ENCODE assay signal across 8 cellular contexts in the genomic region with DNA sequence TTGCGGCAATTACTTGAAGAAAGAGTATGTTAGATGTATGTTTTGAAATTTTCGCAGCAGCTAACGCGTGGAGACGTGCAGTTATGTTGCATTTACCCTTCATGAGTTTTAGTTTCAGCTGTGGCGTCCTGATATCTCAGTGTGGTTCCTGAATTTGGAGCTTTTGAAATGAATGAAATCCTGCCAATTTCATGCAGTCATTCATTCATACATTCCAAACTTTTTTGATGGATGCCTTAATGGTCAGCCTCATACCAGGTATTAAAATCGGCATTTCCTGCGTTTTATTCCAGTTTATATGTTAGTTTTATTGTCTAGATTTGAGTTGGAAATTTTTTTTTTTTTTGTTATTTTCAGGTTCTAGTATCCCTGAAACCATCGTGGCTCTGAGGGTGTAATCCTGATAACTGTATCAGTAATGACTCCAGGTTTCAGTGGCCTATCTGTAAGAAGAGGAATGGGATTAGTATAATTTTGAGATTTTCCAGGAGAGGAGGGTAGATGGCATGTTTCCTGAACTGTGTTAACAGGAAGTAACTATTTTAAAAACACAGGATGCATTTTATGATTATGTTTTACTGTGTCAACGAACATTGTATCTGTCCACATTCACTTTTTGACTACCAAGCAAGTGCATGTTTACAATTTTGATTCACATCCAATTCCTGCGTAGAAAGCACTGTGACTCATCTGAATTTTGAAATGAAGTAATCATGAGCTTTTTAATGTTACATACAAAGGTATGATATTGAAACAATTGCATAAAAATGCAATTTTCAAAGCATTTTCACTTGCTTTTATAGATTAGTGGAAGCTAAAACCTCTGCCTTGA. TPM values are rescaled to one million over a fixed set of nuclear protein-coding genes. Genes with fewer than 3 reads are reported as not detected.
DNase-seq lines count a peak whose midpoint lies in the region; ATAC-seq and TF ChIP-seq lines count a peak whose summit lies in the region.

No MANE protein-coding gene starts in this region.

- peak overlapping the region; percentile 95 for H3K4me2 ChIP-seq in neural progenitor cell

- POLR2A ChIA-PET in Panc1 (lab: Charles Lee): interaction anchor here (0.6 kb wide), 1 partner anchor 15 kb away, joined by 3 read pairs; no protein-coding TSS in a partner anchor

- H3K27ac Mint-ChIP-seq in activated naive CD4-positive, alpha-beta T cell treated with anti-CD3 and anti-CD28 coated beads, Interleukin-2, amount 50 U/mL, for 24 hours: peak overlapping the region; percentile 76
- peak overlapping the region; percentile 55 for H3K27ac Mint-ChIP-seq in neural progenitor cell

- CTCF ChIA-PET in Panc1 (lab: Charles Lee): no interaction called here

- H3K4me3 ChIP-seq in Panc1 (ENCODE audit: low read depth in 2 of 2, low read length in 2 of 2) (peak overlapping the region; percentile 59 to 63), epithelial cell of esophagus (ENCODE audit: low read length) (peak overlapping the region; percentile 81), neural progenitor cell (peak overlapping the region; percentile 73)

- peaks cover 59% of the 10 kb centered on the region for H4K20me1 ChIP-seq in neural progenitor cell (ENCODE audit: low read depth)

- peak overlapping the region; percentile 88 for H3K4me3 Mint-ChIP-seq in activated naive CD4-positive, alpha-beta T cell treated with anti-CD3 and anti-CD28 coated beads, Interleukin-2, amount 50 U/mL, for 24 hours
- H3K4me3 Mint-ChIP-seq in neural progenitor cell: peak overlapping the region; percentile 91

- H3K27me3 Mint-ChIP-seq in activated naive CD4-positive, alpha-beta T cell treated with anti-CD3 and anti-CD28 coated beads, Interleukin-2, amount 50 U/mL, for 24 hours: no peaks in the 10 kb centered on the region
- H3K27me3 Mint-ChIP-seq in neural progenitor cell (ENCODE audit: insufficient read depth, low read depth): no peaks in the 10 kb centered on the region

- no peaks in the 10 kb centered on the region for H3K36me3 Mint-ChIP-seq in activated naive CD4-positive, alpha-beta T cell treated with anti-CD3 and anti-CD28 coated beads, Interleukin-2, amount 50 U/mL, for 24 hours
- peaks cover 4% of the 10 kb centered on the region for H3K36me3 Mint-ChIP-seq in neural progenitor cell

- in situ Hi-C loops in Panc1 (cut with HindIII; ENCODE audit: low pct_unique_long_range_greater_than_20kb, low sequenced_read_pairs): no loop called here

- TF ChIP-seq CTCF in Panc1 (IDR thresholded peaks at IDR 0.05) (no peak), epithelial cell of esophagus (IDR thresholded peaks at IDR 0.05; ENCODE audit: insufficient read depth, low read depth, low read length, missing control alignments) (no peak), neural progenitor cell (IDR thresholded peaks at IDR 0.05) (no peak)

- BruUV-seq in Panc1 (replicated peaks; lab: Mats Ljungman, UMichigan): TSS peak; percentile 64

- no peak for DNase-seq in activated naive CD4-positive, alpha-beta T cell treated with Interleukin-2 at 50 U/mL for 16 hours
- DNase-seq in Panc1 (ENCODE audit: low read depth, low spot score) (no peak), epithelial cell of esophagus (ENCODE audit: low read depth) (peak; percentile 82), neural progenitor cell (ENCODE audit: low spot score) (no peak), occipital lobe (lab: John Stamatoyannopoulos, UW) (no peak)

- H3K4me1 ChIP-seq in Panc1 (ENCODE audit: control insufficient read depth, insufficient read depth, low read length) (no peaks in the 10 kb centered on the region), neural progenitor cell (peaks cover 24% of the 10 kb centered on the region)

- intact Hi-C loops in Panc1 (cut with micrococcal nuclease; ENCODE audit: unreplicated experiment): no loop called here

- peak overlapping the region; percentile 55 for H3K9ac ChIP-seq in neural progenitor cell

- H3F3A ChIP-seq in neural progenitor cell (ENCODE audit: low read depth): peaks cover 23% of the 10 kb centered on the region

- H3K36me3 ChIP-seq in Panc1 (ENCODE audit: control insufficient read depth, insufficient read depth, low read length) (peaks cover 3% of the 10 kb centered on the region; the same call in 1 of the 2 replicates), neural progenitor cell (no peaks in the 10 kb centered on the region)

- peaks cover 24% of the 10 kb centered on the region for H3K4me1 Mint-ChIP-seq in activated naive CD4-positive, alpha-beta T cell treated with anti-CD3 and anti-CD28 coated beads, Interleukin-2, amount 50 U/mL, for 24 hours
- peaks cover 15% of the 10 kb centered on the region for H3K4me1 Mint-ChIP-seq in neural progenitor cell

- peaks cover 64% of the 10 kb centered on the region for H3K79me2 ChIP-seq in neural progenitor cell (ENCODE audit: low read depth)

- H2AFZ ChIP-seq in neural progenitor cell (replicated peaks): peak overlapping the region; percentile 76

- H3K27me3 ChIP-seq in Panc1 (ENCODE audit: control insufficient read depth, insufficient read depth, low read length) (no peaks in the 10 kb centered on the region), neural progenitor cell (no peaks in the 10 kb centered on the region)

- H3K9me3 ChIP-seq in Panc1 (ENCODE audit: control insufficient read depth, insufficient read depth, low read depth, low read length) (no peaks in the 10 kb centered on the region), neural progenitor cell (ENCODE audit: low read depth) (no peaks in the 10 kb centered on the region)

- H3K27ac ChIP-seq in Panc1 (ENCODE audit: low read length) (peak overlapping the region; percentile 44; the same call in 1 of the 2 replicates), neural progenitor cell (peak overlapping the region; percentile 89)

- ATAC-seq in Panc1 (no peak), GM21576 (IDR thresholded peaks at IDR 0.05; ENCODE audit: unreplicated experiment) (no peak), GM19328 (IDR thresholded peaks at IDR 0.05; ENCODE audit: unreplicated experiment) (no peak)

- H3K9me3 Mint-ChIP-seq in activated naive CD4-positive, alpha-beta T cell treated with anti-CD3 and anti-CD28 coated beads, Interleukin-2, amount 50 U/mL, for 24 hours: no peaks in the 10 kb centered on the region
- no peaks in the 10 kb centered on the region for H3K9me3 Mint-ChIP-seq in neural progenitor cell

RNA-seq across cellular contexts. Expression of a gene that starts 1.0 kb away (rescaled TPM):
- 9.8 TPM for total RNA-seq in Panc1 (2021; ENCODE audit: unreplicated experiment)
- polyA plus RNA-seq in Panc1 (2012; ENCODE audit: insufficient read length): 5.1 TPM
- 92.9 and 146 TPM in 2 replicates for total RNA-seq in neural progenitor cell (ENCODE audit: low replicate concordance)
- total RNA-seq in occipital lobe: 233 TPM
